8 cellular contexts compared by ENCODE assay signal in genomic region chr1:45359882-45360513, GRCh38. TPM values are rescaled to one million over a fixed set of nuclear protein-coding genes. Genes with fewer than 3 reads are reported as not detected.
DNase-seq lines count a peak whose midpoint lies in the region; ATAC-seq and TF ChIP-seq lines count a peak whose summit lies in the region.

No MANE protein-coding gene starts in this region.

- BruUV-seq in PC-9 (replicated peaks; lab: Mats Ljungman, UMichigan) = no TSS peak

- H3K4me2 ChIP-seq in PC-9 = peak overlapping the region; percentile 38

- H3K36me3 Mint-ChIP-seq in CD8-positive, alpha-beta T cell = peaks cover 2% of the 10 kb centered on the region
- H3K36me3 Mint-ChIP-seq in activated naive CD8-positive, alpha-beta T cell treated with anti-CD3 and anti-CD28 coated beads, Interleukin-2, amount 50 U/mL, for 24 hours (ENCODE audit: low read depth) = no peaks in the 10 kb centered on the region

- H3K27me3 Mint-ChIP-seq in CD8-positive, alpha-beta T cell (ENCODE audit: low read depth) = no peaks in the 10 kb centered on the region
- no peaks in the 10 kb centered on the region for H3K27me3 Mint-ChIP-seq in activated naive CD8-positive, alpha-beta T cell treated with anti-CD3 and anti-CD28 coated beads, Interleukin-2, amount 50 U/mL, for 24 hours

- no peak overlapping the region for H3K27ac ChIP-seq in CD8-positive, alpha-beta T cell (ENCODE audit: low read depth, low read length)
- H3K27ac ChIP-seq in PC-9 (no peak overlapping the region), heart left ventricle (peak overlapping the region; percentile 19 to 83 (median 65)), rectal smooth muscle tissue (ENCODE audit: low read depth, low read length) (peak overlapping the region; percentile 66)

- H3K4me1 ChIP-seq in CD8-positive, alpha-beta T cell (ENCODE audit: insufficient read depth, low read length) = no peaks in the 10 kb centered on the region
- H3K4me1 ChIP-seq in PC-9 (replicated peaks; ENCODE audit: insufficient read depth) (peaks cover 21% of the 10 kb centered on the region), heart left ventricle (peaks cover 0 to 21% (median 14%) of the 10 kb centered on the region in 12 donors), rectal smooth muscle tissue (ENCODE audit: control insufficient read depth, insufficient read depth, low read length) (peaks cover 8% of the 10 kb centered on the region)

- TF ChIP-seq POLR2A in heart left ventricle (IDR thresholded peaks at IDR 0.05) = no peak

- H3K36me3 ChIP-seq in CD8-positive, alpha-beta T cell (ENCODE audit: insufficient read depth, low read length) = no peaks in the 10 kb centered on the region
- H3K36me3 ChIP-seq in PC-9 (ENCODE audit: low read depth) (no peaks in the 10 kb centered on the region), heart left ventricle (no peaks in the 10 kb centered on the region), rectal smooth muscle tissue (ENCODE audit: control insufficient read depth, insufficient read depth, low read length) (no peaks in the 10 kb centered on the region)

- no peaks in the 10 kb centered on the region for H3K27me3 ChIP-seq in CD8-positive, alpha-beta T cell (ENCODE audit: insufficient read depth, low read length)
- no peaks in the 10 kb centered on the region for H3K27me3 ChIP-seq in PC-9 (ENCODE audit: insufficient read depth, low read depth)
- no peaks in the 10 kb centered on the region for H3K27me3 ChIP-seq in heart left ventricle
- no peaks in the 10 kb centered on the region for H3K27me3 ChIP-seq in rectal smooth muscle tissue (ENCODE audit: control insufficient read depth, insufficient read depth, low read length)

- no peak overlapping the region for H3K4me3 ChIP-seq in CD8-positive, alpha-beta T cell (ENCODE audit: low read depth, low read length)
- H3K4me3 ChIP-seq in PC-9 (no peak overlapping the region), heart left ventricle (peak overlapping the region in 6 of 12 donors; percentile 1 to 26 (median 16)), rectal smooth muscle tissue (ENCODE audit: low read length) (peak overlapping the region; percentile 33)

- CTCF ChIA-PET in CD8-positive, alpha-beta T cell (lab: Charles Lee) = interaction anchor here (0.6 to 12.4 kb wide), 22 partner anchors 11 to 341 kb away, joined by 3 to 182 read pairs (median 4); partner anchors contain the start of genes CCDC163, MMACHC and TESK2
- CTCF ChIA-PET in PC-9 (lab: Charles Lee) = interaction anchor here (0.5 to 1.4 kb wide), 4 partner anchors 12 to 518 kb away, joined by 4 to 13 read pairs (median 5); partner anchors contain the start of gene TESK2

- H2AFZ ChIP-seq in PC-9 = no peak overlapping the region

- H3K79me2 ChIP-seq in PC-9 (ENCODE audit: low read depth) = no peaks in the 10 kb centered on the region

- intact Hi-C loops in CD8-positive, alpha-beta T cell (cut with DNase I, micrococcal nuclease) = loop anchor here (1.0 kb wide), 2 partner anchors 133 to 210 kb away; no protein-coding TSS in a partner anchor
- intact Hi-C loops in PC-9 (cut with micrococcal nuclease; ENCODE audit: unreplicated experiment) (loop anchor here (1.0 to 5.0 kb wide), 5 partner anchors 56 to 521 kb away; partner anchors contain the start of gene TESK2), heart left ventricle (cut with DNase I) (loop anchor here (1.0 to 5.0 kb wide), 9 partner anchors 131 to 212 kb away; partner anchors contain the start of gene TESK2 (in 5 of the 10))

- H3K4me3 Mint-ChIP-seq in CD8-positive, alpha-beta T cell = no peak overlapping the region
- H3K4me3 Mint-ChIP-seq in activated naive CD8-positive, alpha-beta T cell treated with anti-CD3 and anti-CD28 coated beads, Interleukin-2, amount 50 U/mL, for 24 hours = no peak overlapping the region

- 13 to 22% (median 17%) methylated on average over 7 of the region's 7 CpGs for WGBS in heart left ventricle, 4 donors

- peak; percentile 55 for ATAC-seq in CD8-positive, alpha-beta T cell
- ATAC-seq in activated naive CD8-positive, alpha-beta T cell treated with anti-CD3 and anti-CD28 coated beads, Interleukin-2, amount 50 U/mL, for 24 hours = peak; percentile 59
- ATAC-seq in heart left ventricle (peak; percentile 70 to 87 (median 84)), HG02852 (IDR thresholded peaks at IDR 0.05; ENCODE audit: unreplicated experiment) (no peak), HG02798 (IDR thresholded peaks at IDR 0.05; ENCODE audit: poor library complexity, unreplicated experiment) (no peak)

- peaks cover 6% of the 10 kb centered on the region for H3K4me1 Mint-ChIP-seq in CD8-positive, alpha-beta T cell (ENCODE audit: low read depth)
- peaks cover 10% of the 10 kb centered on the region for H3K4me1 Mint-ChIP-seq in activated naive CD8-positive, alpha-beta T cell treated with anti-CD3 and anti-CD28 coated beads, Interleukin-2, amount 50 U/mL, for 24 hours

- POLR2A ChIA-PET in CD8-positive, alpha-beta T cell (lab: Charles Lee) = interaction anchor here (0.6 kb wide), 1 partner anchor 318 kb away, joined by 3 read pairs; no protein-coding TSS in a partner anchor
- POLR2A ChIA-PET in PC-9 (lab: Charles Lee; ENCODE audit: unreplicated experiment) = interaction anchor here (0.6 to 1.1 kb wide), 3 partner anchors 12 to 140 kb away, joined by 3 to 12 read pairs (median 5); no protein-coding TSS in a partner anchor

- no peaks in the 10 kb centered on the region for H3K9me3 ChIP-seq in CD8-positive, alpha-beta T cell (ENCODE audit: low read length)
- H3K9me3 ChIP-seq in PC-9 (ENCODE audit: insufficient read depth, low read depth) (no peaks in the 10 kb centered on the region), heart left ventricle (no peaks in the 10 kb centered on the region)

- no peaks in the 10 kb centered on the region for H3K9me2 ChIP-seq in PC-9 (ENCODE audit: insufficient read depth)

- H3K9me3 Mint-ChIP-seq in CD8-positive, alpha-beta T cell = no peaks in the 10 kb centered on the region
- no peaks in the 10 kb centered on the region for H3K9me3 Mint-ChIP-seq in activated naive CD8-positive, alpha-beta T cell treated with anti-CD3 and anti-CD28 coated beads, Interleukin-2, amount 50 U/mL, for 24 hours

- peaks cover 21% of the 10 kb centered on the region for H3F3A ChIP-seq in PC-9 (ENCODE audit: insufficient read depth, low read depth)

- peak; percentile 55 for TF ChIP-seq CTCF in CD8-positive, alpha-beta T cell (IDR thresholded peaks at IDR 0.05)
- TF ChIP-seq CTCF in PC-9 (conservative IDR thresholded peaks at IDR 0.05) (peak; percentile 84), heart left ventricle (IDR thresholded peaks at IDR 0.05) (peak; percentile 57 to 86 (median 77))

- H3K9ac ChIP-seq in rectal smooth muscle tissue (ENCODE audit: low read length) = no peak overlapping the region

- DNase-seq in CD8-positive, alpha-beta T cell = peak in 5 of 7 experiments; percentile 16 to 53 (median 42)
- peak; percentile 43 for DNase-seq in HT1080 (ENCODE audit: low read depth)
- peak; percentile 49 to 64 for DNase-seq in PC-9
- peak; percentile 54 for DNase-seq in activated naive CD8-positive, alpha-beta T cell treated with anti-CD3 and anti-CD28 coated beads, Interleukin-2, amount 50 U/mL, for 24 hours
- DNase-seq in heart left ventricle = peak in 4 of 5 donors; percentile 60 to 77 (median 70)

- no peaks in the 10 kb centered on the region for H4K20me1 ChIP-seq in PC-9 (ENCODE audit: insufficient read depth)

- H3K27ac Mint-ChIP-seq in CD8-positive, alpha-beta T cell = no peak overlapping the region
- H3K27ac Mint-ChIP-seq in activated naive CD8-positive, alpha-beta T cell treated with anti-CD3 and anti-CD28 coated beads, Interleukin-2, amount 50 U/mL, for 24 hours = no peak overlapping the region

RNA-seq across cellular contexts. Expression of gene MUTYH, which starts 19.8 kb away (rescaled TPM):
- total RNA-seq in CD8-positive, alpha-beta T cell = 10 to 100 TPM; 53.0 to 62.5 TPM
- 30.8 and 33.4 TPM in 2 replicates for total RNA-seq in HT1080 (2014; rRNA removed; shearing (Covaris generic))
- 17.1 and 19.3 TPM in 2 replicates for polyA plus RNA-seq in HT1080 (2015; cell fraction: cytosol; rRNA removed)
- polyA plus RNA-seq in HT1080 (2015; cell fraction: nucleus; rRNA removed) = 84.1 and 94.9 TPM in 2 replicates
- total RNA-seq in PC-9 (2021) (52.4 and 53.2 TPM in 2 replicates), heart left ventricle (10 to 100 TPM in 2 of 9 donors, 1 to 10 TPM in 7; 4.4 to 11.9 (median 7.1) TPM)
- 1 to 10 TPM; 7.0 TPM for polyA plus RNA-seq in heart left ventricle

RNA-seq across cellular contexts. Expression of gene TOE1, which starts 20.0 kb away (rescaled TPM):
- 10 to 100 TPM; 53.8 to 56.5 TPM for total RNA-seq in CD8-positive, alpha-beta T cell
- 29.1 and 37.6 TPM in 2 replicates for total RNA-seq in HT1080 (2014; rRNA removed; shearing (Covaris generic))
- 15.3 and 18.2 TPM in 2 replicates for polyA plus RNA-seq in HT1080 (2015; cell fraction: cytosol; rRNA removed)
- 23.1 and 23.2 TPM in 2 replicates for polyA plus RNA-seq in HT1080 (2015; cell fraction: nucleus; rRNA removed)
- 14.5 and 20.4 TPM in 2 replicates for total RNA-seq in PC-9 (2021)
- 1 to 10 TPM; 2.7 to 7.9 (median 3.7) TPM for total RNA-seq in heart left ventricle
- polyA plus RNA-seq in heart left ventricle = 1 to 10 TPM; 2.2 to 5.4 TPM

RNA-seq across cellular contexts. Expression of gene HPDL, which starts 33.3 kb away (rescaled TPM):
- total RNA-seq in CD8-positive, alpha-beta T cell = under 1 TPM; 0.43 to 0.47 TPM
- total RNA-seq in HT1080 (2014; rRNA removed; shearing (Covaris generic)) = not detected in 2 replicates
- polyA plus RNA-seq in HT1080 (2015; cell fraction: cytosol; rRNA removed) = not detected in 2 replicates
- polyA plus RNA-seq in HT1080 (2015; cell fraction: nucleus; rRNA removed) = not detected in 2 replicates
- 10.4 and 12.7 TPM in 2 replicates for total RNA-seq in PC-9 (2021)
- total RNA-seq in heart left ventricle = under 1 TPM in 5 of 9 donors, not detected in 4; 0.15 to 0.43 (median 0.32) TPM
- polyA plus RNA-seq in heart left ventricle = under 1 TPM; 0.15 to 0.46 TPM

Comparison
In these comparisons a context has a peak if more than half of its experiments do, and no peak if none do; other contexts are left out.
1. ATAC-seq: peak in CD8-positive, alpha-beta T cell (single experiment), activated naive CD8-positive, alpha-beta T cell treated with anti-CD3 and anti-CD28 coated beads, Interleukin-2, amount 50 U/mL, for 24 hours (single experiment) and heart left ventricle (4 of 4); none in HG02852 (single experiment) and HG02798 (single experiment).
2. H3K27ac ChIP-seq: peak in heart left ventricle (12 of 12) and rectal smooth muscle tissue (single experiment); none in CD8-positive, alpha-beta T cell (single experiment) and PC-9 (single experiment).
3. Peak in every context shown above with its lines, with median percentiles within 50 percentile points of each other: DNase-seq and CTCF ChIP-seq.